In genomic region chr3:11820540-11821041, GRCh38 we compare ENCODE assay signal across 8 cellular contexts. TPM values are rescaled to one million over a fixed set of nuclear protein-coding genes. Genes with fewer than 3 reads are reported as not detected.
DNase-seq lines count a peak whose midpoint lies in the region; ATAC-seq and TF ChIP-seq lines count a peak whose summit lies in the region.

No MANE protein-coding gene starts in this region.

- peaks cover 6 to 8% of the 10 kb centered on the region in 2 donors for H3K4me1 Mint-ChIP-seq in effector memory CD8-positive, alpha-beta T cell (ENCODE audit: low read depth in 2 of 2)

- in situ Hi-C loops in astrocyte of the cerebellum (cut with HindIII; ENCODE audit: low sequenced_read_pairs) = no loop called here

- no peak for TF ChIP-seq POLR2A in thyroid gland (IDR thresholded peaks at IDR 0.05)

- peaks cover 16 to 25% of the 10 kb centered on the region in 2 donors for H3K36me3 ChIP-seq in thyroid gland

- H3K4me3 Mint-ChIP-seq in effector memory CD8-positive, alpha-beta T cell = no peak overlapping the region

- no peaks in the 10 kb centered on the region for H3K9me3 Mint-ChIP-seq in effector memory CD8-positive, alpha-beta T cell

- H3K4me1 ChIP-seq in thyroid gland = no peaks in the 10 kb centered on the region

- intact Hi-C loops in thyroid gland (cut with DNase I) = no loop called here

- no peaks in the 10 kb centered on the region for H3K27me3 ChIP-seq in thyroid gland

- no peak overlapping the region for H3K27ac ChIP-seq in thyroid gland

- peak; percentile 14 for TF ChIP-seq CTCF in astrocyte of the cerebellum (IDR thresholded peaks at IDR 0.05; ENCODE audit: low read depth, low read length, missing control alignments)
- TF ChIP-seq CTCF in thyroid gland (IDR thresholded peaks at IDR 0.05) = peak in 1 of 6 experiments; percentile 16

- no peaks in the 10 kb centered on the region for H3K27me3 Mint-ChIP-seq in effector memory CD8-positive, alpha-beta T cell

- no peak overlapping the region for H3K27ac Mint-ChIP-seq in effector memory CD8-positive, alpha-beta T cell

- WGBS in thyroid gland, 2 donors = 69 to 74% methylated on average over 3 of the region's 3 CpGs

- H3K9me3 ChIP-seq in thyroid gland = no peaks in the 10 kb centered on the region

- H3K4me3 ChIP-seq in astrocyte of the cerebellum (ENCODE audit: low read depth, low read length) (no peak overlapping the region), thyroid gland (replicated peaks in 1 of 3) (no peak overlapping the region)

- peaks cover 45% of the 10 kb centered on the region for H3K36me3 Mint-ChIP-seq in effector memory CD8-positive, alpha-beta T cell (ENCODE audit: insufficient read depth)

- DNase-seq in stimulated activated CD4-positive, alpha-beta T cell treated with anti-CD3 and anti-CD28 coated beads, Interleukin-15, amount 100 ng/mL, for 24 hours = peak; percentile 42
- no peak for DNase-seq in stimulated activated CD4-positive, alpha-beta T cell treated with anti-CD3 and anti-CD28 coated beads, Interleukin-4, amount 100 ng/mL, for 4 hours
- peak; percentile 42 for DNase-seq in astrocyte of the cerebellum (ENCODE audit: low read depth)
- peak; percentile 22 to 48 for DNase-seq in thyroid gland
- DNase-seq in SW 1271 (lab: John Stamatoyannopoulos, UW) = no peak
- no peak for DNase-seq in effector memory CD8-positive, alpha-beta T cell
- DNase-seq in NCI-H146 treated with DMSO at 0.1 percent for 48 hours (lab: John Stamatoyannopoulos, UW; ENCODE audit: unreplicated experiment) = no peak

- peak; percentile 62 for ATAC-seq in HG03045 (IDR thresholded peaks at IDR 0.05; ENCODE audit: unreplicated experiment)
- no peak for ATAC-seq in effector memory CD8-positive, alpha-beta T cell (replicated peaks)

RNA-seq across cellular contexts. Expression of gene TAMM41, which starts 26.1 kb away (rescaled TPM):
- total RNA-seq in thyroid gland = 10 to 100 TPM; 10.0 to 15.9 (median 11.4) TPM

Comparison
In these comparisons a context has a peak if more than half of its experiments do, and no peak if none do; other contexts are left out.
1. DNase-seq: peak in stimulated activated CD4-positive, alpha-beta T cell treated with anti-CD3 and anti-CD28 coated beads, Interleukin-15, amount 100 ng/mL, for 24 hours (single experiment), astrocyte of the cerebellum (single experiment) and thyroid gland (2 of 2); none in stimulated activated CD4-positive, alpha-beta T cell treated with anti-CD3 and anti-CD28 coated beads, Interleukin-4, amount 100 ng/mL, for 4 hours (0 of 2), SW 1271 (0 of 2), effector memory CD8-positive, alpha-beta T cell (0 of 3) and NCI-H146 treated with DMSO at 0.1 percent for 48 hours (single experiment).